17 cellular contexts compared by ENCODE assay signal in the genomic region with DNA sequence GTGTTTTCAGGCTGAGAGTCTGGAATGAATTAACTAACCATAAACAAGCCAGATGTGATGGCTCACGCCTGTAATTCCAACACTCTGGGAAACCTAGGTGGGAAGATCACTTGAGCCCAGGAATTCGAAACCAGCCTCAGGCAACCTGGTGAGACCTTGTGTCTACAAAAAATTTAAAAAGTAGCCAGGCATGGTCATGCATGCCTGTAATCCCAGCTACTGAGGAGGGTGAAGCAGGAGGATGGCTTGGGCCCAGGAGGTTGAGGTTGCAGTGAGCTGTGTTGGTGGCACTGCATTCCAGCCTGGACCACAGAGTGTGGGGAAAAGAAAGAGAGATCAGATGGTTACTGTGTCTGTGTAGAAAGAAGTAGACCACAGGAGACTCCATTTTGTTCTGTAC. TPM values are rescaled to one million over a fixed set of nuclear protein-coding genes. Genes with fewer than 3 reads are reported as not detected.
DNase-seq lines count a peak whose midpoint lies in the region; ATAC-seq, FAIRE-seq and TF ChIP-seq lines count a peak whose summit lies in the region.
"Had no signal": no experiment of that assay in that cellular context is flagged by ENCODE, and none has a peak within 500 bp of the region (broad histone marks: within the 10 kb centered on the region; RNA-seq: fewer than 3 reads in every experiment).

No MANE protein-coding gene starts in this region.

- peaks cover 18% of the 10 kb centered on the region for H3K4me1 Mint-ChIP-seq in activated naive CD8-positive, alpha-beta T cell treated with anti-CD3 and anti-CD28 coated beads, Interleukin-2, amount 10 ng/mL, durations not matched to agents 7 days and 5 days
- H3K4me1 Mint-ChIP-seq in activated naive CD8-positive, alpha-beta T cell treated with anti-CD3 and anti-CD28 coated beads for 36 hours: peaks cover 7% of the 10 kb centered on the region
- H3K4me1 Mint-ChIP-seq in stimulated activated effector memory CD8-positive, alpha-beta T cell treated with anti-CD3 and anti-CD28 coated beads, Interleukin-12 subunit alpha, Interleukin-12 subunit beta, amount 100 ng/mL, for 72 hours: peaks cover 28% of the 10 kb centered on the region

- H3K4me1 ChIP-seq in PC-3 (ENCODE audit: insufficient read depth, low read length) (no peaks in the 10 kb centered on the region), kidney (ENCODE audit: control insufficient read depth in 1 of 2, insufficient read depth in 1 of 2, low read depth in 1 of 2, low read length in 2 of 2) (no peaks in the 10 kb centered on the region)
- H3K4me1 ChIP-seq: psoas muscle had no signal

- H3K4me2 ChIP-seq in PC-3 (ENCODE audit: low read length): no peak overlapping the region

- H3F3A ChIP-seq in PC-3 (ENCODE audit: low read length, unreplicated experiment): no peaks in the 10 kb centered on the region

- H3K27ac Mint-ChIP-seq in activated naive CD8-positive, alpha-beta T cell treated with anti-CD3 and anti-CD28 coated beads, Interleukin-2, amount 10 ng/mL, durations not matched to agents 7 days and 5 days: peak overlapping the region; percentile 31
- H3K27ac Mint-ChIP-seq in activated naive CD8-positive, alpha-beta T cell treated with anti-CD3 and anti-CD28 coated beads for 36 hours: no peak overlapping the region
- peak overlapping the region; percentile 12 for H3K27ac Mint-ChIP-seq in stimulated activated effector memory CD8-positive, alpha-beta T cell treated with anti-CD3 and anti-CD28 coated beads, Interleukin-12 subunit alpha, Interleukin-12 subunit beta, amount 100 ng/mL, for 72 hours
- H3K27ac Mint-ChIP-seq: activated T-helper 1 cell treated with anti-CD3 and anti-CD28 coated beads, Interleukin-12 subunit alpha, Interleukin-12 subunit beta, Interleukin-2, Interleukin-4 antibody, amounts not matched to agents 30 ng/mL and 10 ng/mL and 1 ng/mL, durations not matched to agents 14 hours and 24 hours and 36 hours had no signal

- TF ChIP-seq CTCF in WERI-Rb-1 (IDR thresholded peaks at IDR 0.05; ENCODE audit: low read depth, low read length): no peak
- TF ChIP-seq CTCF in fibroblast of villous mesenchyme (IDR thresholded peaks at IDR 0.05; ENCODE audit: insufficient read depth, low read depth, low read length): no peak
- no peak for TF ChIP-seq CTCF in PC-3 (conservative IDR thresholded peaks at IDR 0.05; ENCODE audit: low read depth, low read length)
- no peak for TF ChIP-seq CTCF in kidney (IDR thresholded peaks at IDR 0.05; ENCODE audit: borderline replicate concordance, extremely low read depth, insufficient read depth)

- peak overlapping the region; percentile 18; the same call in 1 of the 2 replicates for H3K27ac ChIP-seq in WERI-Rb-1
- H3K27ac ChIP-seq in PC-3 (ENCODE audit: low read length): no peak overlapping the region
- H3K27ac ChIP-seq in kidney (ENCODE audit: low read depth in 2 of 2, low read length in 2 of 2): no peak overlapping the region
- H3K27ac ChIP-seq: epithelial cell of prostate, psoas muscle had no signal

- peaks cover 96% of the 10 kb centered on the region for H3K36me3 ChIP-seq in WERI-Rb-1
- H3K36me3 ChIP-seq in PC-3 (ENCODE audit: low read depth, low read length): peaks cover 60% of the 10 kb centered on the region
- H3K36me3 ChIP-seq in kidney (ENCODE audit: control insufficient read depth in 1 of 2, insufficient read depth in 2 of 2, low read length in 2 of 2): peaks cover 5 to 31% of the 10 kb centered on the region in 2 donors

- ATAC-seq in activated naive CD8-positive, alpha-beta T cell treated with anti-CD3 and anti-CD28 coated beads, Interleukin-2, amount 10 ng/mL, durations not matched to agents 7 days and 5 days (ENCODE audit: low read depth): no peak
- ATAC-seq in stimulated activated effector memory CD8-positive, alpha-beta T cell treated with anti-CD3 and anti-CD28 coated beads, Interleukin-12 subunit alpha, Interleukin-12 subunit beta, amount 100 ng/mL, for 72 hours: no peak
- ATAC-seq in PC-3: no peak
- no peak for ATAC-seq in HG03354 (IDR thresholded peaks at IDR 0.05; ENCODE audit: poor library complexity, severe bottlenecking, unreplicated experiment)
- ATAC-seq: psoas muscle had no signal

- FAIRE-seq in kidney (lab: Jason Lieb, UNC): no peak
- FAIRE-seq: GM12892 had no signal

- no peak overlapping the region for H3K4me3 ChIP-seq in WERI-Rb-1 (ENCODE audit: low read depth, low read length)
- no peak overlapping the region for H3K4me3 ChIP-seq in fibroblast of villous mesenchyme (ENCODE audit: low read depth, low read length)
- no peak overlapping the region for H3K4me3 ChIP-seq in PC-3 (ENCODE audit: low read length)
- no peak overlapping the region for H3K4me3 ChIP-seq in kidney (ENCODE audit: low read length in 2 of 2)
- H3K4me3 ChIP-seq: psoas muscle had no signal

- H3K27me3 ChIP-seq in WERI-Rb-1 (ENCODE audit: insufficient read depth, low read depth, severe bottlenecking): no peaks in the 10 kb centered on the region
- no peaks in the 10 kb centered on the region for H3K27me3 ChIP-seq in PC-3 (ENCODE audit: low read length)

- POLR2A ChIA-PET in activated naive CD8-positive, alpha-beta T cell treated with anti-CD3 and anti-CD28 coated beads, Interleukin-2, amount 10 ng/mL, durations not matched to agents 7 days and 5 days (lab: Charles Lee): interaction anchor here (0.6 kb wide), 1 partner anchor 606 kb away, joined by 3 read pairs; no protein-coding TSS in a partner anchor
- POLR2A ChIA-PET in PC-3 (lab: Charles Lee; ENCODE audit: unreplicated experiment): no interaction called here

- H3K4me3 Mint-ChIP-seq in activated naive CD8-positive, alpha-beta T cell treated with anti-CD3 and anti-CD28 coated beads, Interleukin-2, amount 10 ng/mL, durations not matched to agents 7 days and 5 days: no peak overlapping the region
- H3K4me3 Mint-ChIP-seq in activated naive CD8-positive, alpha-beta T cell treated with anti-CD3 and anti-CD28 coated beads for 36 hours: no peak overlapping the region
- H3K4me3 Mint-ChIP-seq in stimulated activated effector memory CD8-positive, alpha-beta T cell treated with anti-CD3 and anti-CD28 coated beads, Interleukin-12 subunit alpha, Interleukin-12 subunit beta, amount 100 ng/mL, for 72 hours: no peak overlapping the region
- H3K4me3 Mint-ChIP-seq: activated T-helper 1 cell treated with anti-CD3 and anti-CD28 coated beads, Interleukin-12 subunit alpha, Interleukin-12 subunit beta, Interleukin-2, Interleukin-4 antibody, amounts not matched to agents 30 ng/mL and 10 ng/mL and 1 ng/mL, durations not matched to agents 14 hours and 24 hours and 36 hours had no signal

- peaks cover 52% of the 10 kb centered on the region for H3K36me3 Mint-ChIP-seq in activated naive CD8-positive, alpha-beta T cell treated with anti-CD3 and anti-CD28 coated beads, Interleukin-2, amount 10 ng/mL, durations not matched to agents 7 days and 5 days
- H3K36me3 Mint-ChIP-seq in activated naive CD8-positive, alpha-beta T cell treated with anti-CD3 and anti-CD28 coated beads for 36 hours: peaks cover 57% of the 10 kb centered on the region
- H3K36me3 Mint-ChIP-seq in stimulated activated effector memory CD8-positive, alpha-beta T cell treated with anti-CD3 and anti-CD28 coated beads, Interleukin-12 subunit alpha, Interleukin-12 subunit beta, amount 100 ng/mL, for 72 hours: peaks cover 97% of the 10 kb centered on the region

- no peak overlapping the region for H2AFZ ChIP-seq in PC-3 (ENCODE audit: low read length)

- DNase-seq in activated naive CD8-positive, alpha-beta T cell treated with anti-CD3 and anti-CD28 coated beads, Interleukin-2, amount 10 ng/mL, durations not matched to agents 7 days and 5 days: no peak
- no peak for DNase-seq in activated naive CD8-positive, alpha-beta T cell treated with anti-CD3 and anti-CD28 coated beads for 36 hours
- DNase-seq in WERI-Rb-1 (no peak), fibroblast of villous mesenchyme (ENCODE audit: low read depth) (peak; percentile 77), PC-3 (no peak), kidney (no peak)
- DNase-seq in stimulated activated effector memory CD8-positive, alpha-beta T cell treated with anti-CD3 and anti-CD28 coated beads, Interleukin-12 subunit alpha, Interleukin-12 subunit beta, amount 100 ng/mL, for 72 hours (ENCODE audit: low spot score in 2 of 2): no peak
- DNase-seq: DMS79; H7; midbrain; NCI-H2227 treated with DMSO at 0.1 percent for 48 hours; psoas muscle; stimulated activated CD4-positive, alpha-beta T cell treated with anti-CD3 and anti-CD28 coated beads, Interleukin-2, amount 100 ng/mL, for 24 hours had no signal

- intact Hi-C loops in PC-3 (cut with micrococcal nuclease): no loop called here
- intact Hi-C loops in kidney (cut with DNase I): no loop called here

- no peaks in the 10 kb centered on the region for H3K27me3 Mint-ChIP-seq in activated naive CD8-positive, alpha-beta T cell treated with anti-CD3 and anti-CD28 coated beads, Interleukin-2, amount 10 ng/mL, durations not matched to agents 7 days and 5 days
- no peaks in the 10 kb centered on the region for H3K27me3 Mint-ChIP-seq in activated naive CD8-positive, alpha-beta T cell treated with anti-CD3 and anti-CD28 coated beads for 36 hours

- H3K9me3 ChIP-seq in WERI-Rb-1 (ENCODE audit: severe bottlenecking) (peaks cover 9% of the 10 kb centered on the region), PC-3 (ENCODE audit: low read length) (no peaks in the 10 kb centered on the region), kidney (ENCODE audit: control insufficient read depth in 1 of 2, low read length in 2 of 2) (peaks cover 0 to 4% of the 10 kb centered on the region in 2 donors)

- H4K20me1 ChIP-seq in PC-3 (ENCODE audit: low read length): no peaks in the 10 kb centered on the region

- CTCF ChIA-PET in PC-3 (lab: Charles Lee): no interaction called here

- BruUV-seq in PC-3 (replicated peaks; lab: Mats Ljungman, UMichigan): no TSS peak

- no peaks in the 10 kb centered on the region for H3K9me2 ChIP-seq in PC-3 (replicated peaks; ENCODE audit: low read length)

- H3K9ac ChIP-seq in PC-3 (ENCODE audit: low read length) (no peak overlapping the region), kidney (ENCODE audit: low read length in 2 of 2) (no peak overlapping the region)

- H3K79me2 ChIP-seq in PC-3 (ENCODE audit: low read length): peaks cover 11% of the 10 kb centered on the region

- H3K9me3 Mint-ChIP-seq in activated naive CD8-positive, alpha-beta T cell treated with anti-CD3 and anti-CD28 coated beads, Interleukin-2, amount 10 ng/mL, durations not matched to agents 7 days and 5 days: peaks cover 3% of the 10 kb centered on the region
- H3K9me3 Mint-ChIP-seq in activated naive CD8-positive, alpha-beta T cell treated with anti-CD3 and anti-CD28 coated beads for 36 hours: peaks cover 15% of the 10 kb centered on the region
- no peaks in the 10 kb centered on the region for H3K9me3 Mint-ChIP-seq in stimulated activated effector memory CD8-positive, alpha-beta T cell treated with anti-CD3 and anti-CD28 coated beads, Interleukin-12 subunit alpha, Interleukin-12 subunit beta, amount 100 ng/mL, for 72 hours

RNA-seq across cellular contexts. Expression of a gene that starts 37.9 kb away (rescaled TPM):
- 100 to 1,000 TPM; 204 to 218 TPM for total RNA-seq in activated naive CD8-positive, alpha-beta T cell treated with anti-CD3 and anti-CD28 coated beads, Interleukin-2, amount 10 ng/mL, durations not matched to agents 7 days and 5 days
- 100 to 1,000 TPM; 223 to 241 TPM for total RNA-seq in activated naive CD8-positive, alpha-beta T cell treated with anti-CD3 and anti-CD28 coated beads for 36 hours
- total RNA-seq in fibroblast of villous mesenchyme (113 and 117 TPM in 2 replicates), PC-3 (2014; rRNA removed) (155 and 170 TPM in 2 replicates), kidney (67.2 TPM)
- 23.7 TPM for polyA plus RNA-seq in kidney (ENCODE audit: insufficient read depth, low read depth, low replicate concordance)
